ENCODE assay signal across 8 cellular contexts in the genomic region with DNA sequence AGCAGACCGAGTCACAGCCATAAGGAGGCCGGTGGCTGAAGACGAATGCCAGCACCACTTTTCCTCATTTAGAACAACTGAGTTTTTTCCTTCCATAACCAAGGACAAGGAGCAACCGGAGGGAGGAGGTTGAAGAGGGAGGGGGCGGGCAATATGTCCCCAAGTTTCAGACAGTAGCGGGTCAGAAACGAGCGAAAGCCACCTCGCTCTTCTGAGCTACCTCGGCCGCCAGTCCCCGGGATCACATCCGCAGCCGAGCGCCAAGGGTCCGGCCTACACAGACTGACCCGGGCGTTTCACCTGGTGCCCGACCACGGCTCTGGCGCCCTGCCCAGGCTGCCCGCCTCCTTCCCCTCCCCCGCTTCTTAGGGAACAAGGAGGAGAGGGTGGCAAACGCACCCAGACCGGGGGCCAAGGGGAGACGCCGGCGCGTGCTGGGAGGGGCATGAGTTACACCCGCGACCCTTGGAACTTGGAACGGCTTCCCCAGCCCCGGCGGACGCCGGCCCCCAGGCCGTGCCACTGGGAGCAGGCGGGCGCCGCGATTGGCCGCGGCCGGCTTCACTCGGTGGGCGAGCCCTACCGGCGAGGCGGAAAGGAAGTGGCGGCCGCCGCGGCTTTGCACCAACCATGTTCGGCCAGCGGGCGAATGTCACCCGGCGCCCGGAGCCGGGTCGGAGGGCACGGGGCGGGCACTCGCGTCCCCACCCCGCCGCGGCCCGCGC. TPM values are rescaled to one million over a fixed set of nuclear protein-coding genes. Genes with fewer than 3 reads are reported as not detected.
DNase-seq lines count a peak whose midpoint lies in the region; ATAC-seq, FAIRE-seq and TF ChIP-seq lines count a peak whose summit lies in the region.

No MANE protein-coding gene starts in this region.

- no peaks in the 10 kb centered on the region for H3K9me3 Mint-ChIP-seq in natural killer cell treated with Interleukin-12 subunit alpha and Interleukin-12 subunit beta and Interleukin-15 and Interleukin-18, amount 100 ng/mL, for 72 hours

- peak overlapping the region; percentile 88 for H3K4me3 Mint-ChIP-seq in natural killer cell treated with Interleukin-12 subunit alpha and Interleukin-12 subunit beta and Interleukin-15 and Interleukin-18, amount 100 ng/mL, for 72 hours

- H3K4me1 ChIP-seq in thyroid gland: peaks cover 9 to 27% of the 10 kb centered on the region in 2 donors

- no peaks in the 10 kb centered on the region for H3K9me3 ChIP-seq in thyroid gland

- WGBS in thyroid gland, 2 donors: 0% methylated on average over 27 to 33 of the region's 70 CpGs

- H3K4me1 Mint-ChIP-seq in natural killer cell treated with Interleukin-12 subunit alpha and Interleukin-12 subunit beta and Interleukin-15 and Interleukin-18, amount 100 ng/mL, for 72 hours (ENCODE audit: low read depth in 2 of 2): peaks cover 35 to 60% of the 10 kb centered on the region in 2 donors

- TF ChIP-seq CTCF in AG09309 (IDR thresholded peaks at IDR 0.05; ENCODE audit: control insufficient read depth, insufficient read depth, low read depth, low read length, missing control alignments) (no peak), fibroblast of villous mesenchyme (IDR thresholded peaks at IDR 0.05; ENCODE audit: insufficient read depth, low read depth, low read length) (no peak), thyroid gland (IDR thresholded peaks at IDR 0.05) (peak in 2 of 6 experiments; percentile 15 to 22)

- intact Hi-C loops in thyroid gland (cut with DNase I): loop anchor here (5.0 kb wide), 1 partner anchor 65 kb away; no protein-coding TSS in a partner anchor

- FAIRE-seq in RCC 7860 (lab: Jason Lieb, UNC): no peak

- H3K36me3 Mint-ChIP-seq in natural killer cell treated with Interleukin-12 subunit alpha and Interleukin-12 subunit beta and Interleukin-15 and Interleukin-18, amount 100 ng/mL, for 72 hours: peaks cover 16% of the 10 kb centered on the region

- DNase-seq in AG09309 (ENCODE audit: low read depth): no peak
- DNase-seq in RCC 7860 (ENCODE audit: low spot score): peak; percentile 43
- peak; percentile 38 for DNase-seq in activated gamma-delta T cell treated with Interleukin-2 at 50 U/mL for 16 hours
- DNase-seq in fibroblast of villous mesenchyme (ENCODE audit: low read depth): peak; percentile 72
- DNase-seq in natural killer cell treated with Interleukin-12 subunit alpha and Interleukin-12 subunit beta and Interleukin-15 and Interleukin-18, amount 100 ng/mL, for 72 hours (ENCODE audit: low spot score): peak; percentile 88
- peak; percentile 88 to 93 for DNase-seq in thyroid gland

- H3K36me3 ChIP-seq in thyroid gland: no peaks in the 10 kb centered on the region

- no peaks in the 10 kb centered on the region for H3K27me3 ChIP-seq in thyroid gland

- H3K27ac Mint-ChIP-seq in natural killer cell treated with Interleukin-12 subunit alpha and Interleukin-12 subunit beta and Interleukin-15 and Interleukin-18, amount 100 ng/mL, for 72 hours: peak overlapping the region; percentile 91 to 97

- ATAC-seq in GM18505 (IDR thresholded peaks at IDR 0.05; ENCODE audit: unreplicated experiment) (peak; percentile 25), HG03139 (IDR thresholded peaks at IDR 0.05; ENCODE audit: unreplicated experiment) (peak; percentile 20)
- peak; percentile 74 to 80 for ATAC-seq in natural killer cell treated with Interleukin-12 subunit alpha and Interleukin-12 subunit beta and Interleukin-15 and Interleukin-18, amount 100 ng/mL, for 72 hours

- TF ChIP-seq POLR2A in GM18505 (IDR thresholded peaks at IDR 0.05; ENCODE audit: borderline replicate concordance, extremely low read depth, insufficient read depth, insufficient read length): peak; percentile 68
- TF ChIP-seq POLR2A in thyroid gland (IDR thresholded peaks at IDR 0.05): peak in 1 of 2 donors; percentile 80

- H3K27me3 Mint-ChIP-seq in natural killer cell treated with Interleukin-12 subunit alpha and Interleukin-12 subunit beta and Interleukin-15 and Interleukin-18, amount 100 ng/mL, for 72 hours: no peaks in the 10 kb centered on the region

- H3K4me3 ChIP-seq in AG09309 (ENCODE audit: control insufficient read depth, low read depth, low read length): peak overlapping the region; percentile 96
- H3K4me3 ChIP-seq in fibroblast of villous mesenchyme (ENCODE audit: low read depth, low read length): peak overlapping the region; percentile 99
- H3K4me3 ChIP-seq in thyroid gland (replicated peaks in 1 of 3): peak overlapping the region; percentile 40 to 88 (median 69)

- H3K27ac ChIP-seq in thyroid gland: peak overlapping the region; percentile 66 to 98 (median 98)

RNA-seq across cellular contexts. Expression of a gene that starts 1.6 kb away (rescaled TPM):
- total RNA-seq in fibroblast of villous mesenchyme (17.4 and 42.3 TPM in 2 replicates), thyroid gland (10 to 100 TPM; 24.7 to 39.8 (median 34.5) TPM)
- 10 to 100 TPM; 55.2 to 67.8 TPM for total RNA-seq in natural killer cell treated with Interleukin-12 subunit alpha and Interleukin-12 subunit beta and Interleukin-15 and Interleukin-18, amount 100 ng/mL, for 72 hours

Comparison
In these comparisons a context has a peak if more than half of its experiments do, and no peak if none do; other contexts are left out.
1. ATAC-seq: peak in every context shown above with its lines; median percentile 77 in natural killer cell treated with Interleukin-12 subunit alpha and Interleukin-12 subunit beta and Interleukin-15 and Interleukin-18, amount 100 ng/mL, for 72 hours; 25 in GM18505; 20 in HG03139.